ENCODE assay signal across 8 cellular contexts in the genomic region with DNA sequence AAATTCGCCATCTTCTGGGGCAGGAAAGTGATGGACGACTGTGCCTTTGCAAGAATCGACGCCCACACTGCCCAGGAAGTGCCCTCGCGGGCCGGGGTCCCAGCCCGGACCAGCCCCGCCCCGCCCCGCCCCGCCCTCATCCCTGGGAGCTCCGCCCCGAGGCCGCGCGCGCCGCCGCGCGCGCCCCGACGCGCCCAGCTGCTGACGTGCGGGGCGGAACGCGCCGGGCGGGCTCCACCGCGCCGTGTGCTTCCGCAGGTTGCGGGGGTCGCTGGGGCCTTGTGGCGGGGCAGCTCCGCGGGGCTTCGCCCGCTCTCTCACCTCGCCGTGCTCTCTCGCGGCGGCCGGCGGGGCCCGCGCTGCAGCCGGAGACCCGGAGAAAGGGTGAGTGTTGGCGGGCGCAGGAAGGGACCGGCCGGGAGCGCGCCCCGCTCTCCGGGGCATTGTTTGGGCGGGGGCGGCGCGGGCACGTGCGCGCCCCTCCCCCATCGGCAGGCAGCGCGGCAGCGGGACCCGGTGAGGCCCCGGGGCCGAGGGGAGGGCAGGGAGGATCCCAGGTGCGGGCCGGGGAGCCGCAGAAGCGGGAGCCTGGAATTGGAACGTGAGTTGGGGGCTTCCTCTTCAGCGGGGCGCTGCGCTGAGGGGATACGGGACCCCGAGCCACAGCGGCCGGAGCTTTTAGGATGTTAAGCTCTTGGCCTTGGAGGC. TPM values are rescaled to one million over a fixed set of nuclear protein-coding genes. Genes with fewer than 3 reads are reported as not detected.
DNase-seq lines count a peak whose midpoint lies in the region; ATAC-seq and TF ChIP-seq lines count a peak whose summit lies in the region.

A gene (plus strand): TSS at position 188 of the 708 bp plus-strand sequence. CDS start 17,366 bp downstream, outside the sequence.

- H4K5ac ChIP-seq in IMR-90 (ENCODE audit: low read depth, low read length): peak within 1 kb of the TSS; percentile 85

- H3K36me3 ChIP-seq in IMR-90 (ENCODE audit: control insufficient read depth, insufficient read depth, low read length) (peaks cover 3% of the 10 kb centered on the region; the same call in 1 of the 2 replicates), RWPE2 (ENCODE audit: low read depth) (peaks cover 17% of the 10 kb centered on the region), neural cell (ENCODE audit: insufficient read depth, low read length) (peaks cover 6% of the 10 kb centered on the region)

- peaks cover 44% of the 10 kb centered on the region for H3K4me1 Mint-ChIP-seq in stimulated activated naive CD8-positive, alpha-beta T cell treated with anti-CD3 and anti-CD28 coated beads, Interleukin-15, amount 100 ng/mL, for 72 hours

- no peaks in the 10 kb centered on the region for H3K27me3 Mint-ChIP-seq in stimulated activated naive CD8-positive, alpha-beta T cell treated with anti-CD3 and anti-CD28 coated beads, Interleukin-15, amount 100 ng/mL, for 72 hours

- 0% methylated on average over 40 of the region's 89 CpGs; no CpG with 5 or more reads in 1 of the 2 experiments for WGBS in IMR-90 (ENCODE audit: extremely low coverage in 2 of 2, insufficient read length in 1 of 2), 2 experiments

- H3K9me3 ChIP-seq in IMR-90 (ENCODE audit: control insufficient read depth, insufficient read depth, low read length) (no peaks in the 10 kb centered on the region), RWPE2 (ENCODE audit: severe bottlenecking) (no peaks in the 10 kb centered on the region), neural cell (ENCODE audit: low read length) (no peaks in the 10 kb centered on the region)

- peak within 1 kb of the TSS; percentile 87 for H3K14ac ChIP-seq in IMR-90 (replicated peaks; ENCODE audit: low read depth, low read length)

- CTCF ChIA-PET in IMR-90 (lab: Yijun Ruan, JAX): interaction anchor here (0.6 to 1.0 kb wide), 4 partner anchors 16 to 42 kb away, joined by 3 read pairs; no protein-coding TSS in a partner anchor

- TF ChIP-seq POLR2A in IMR-90 (IDR thresholded peaks at IDR 0.05; ENCODE audit: low read depth, low read length): peak; percentile 75; the same call in 1 of the 2 replicates

- no peak within 1 kb of the TSS; the same call in 1 of the 2 replicates for H2BK20ac ChIP-seq in IMR-90 (ENCODE audit: low read depth, low read length)

- H3K27me3 ChIP-seq in IMR-90 (ENCODE audit: control insufficient read depth, insufficient read depth, low read length): no peaks in the 10 kb centered on the region
- no peaks in the 10 kb centered on the region for H3K27me3 ChIP-seq in RWPE2 (ENCODE audit: insufficient read depth, poor library complexity, severe bottlenecking)
- H3K27me3 ChIP-seq in neural cell (ENCODE audit: insufficient read depth, low read depth, low read length): no peaks in the 10 kb centered on the region

- peak within 1 kb of the TSS; percentile 74 for H2BK120ac ChIP-seq in IMR-90 (ENCODE audit: low read depth, low read length)

- peak within 1 kb of the TSS; percentile 99 for H2AK9ac ChIP-seq in IMR-90 (replicated peaks; ENCODE audit: low read depth, low read length, poor library complexity)

- H4K91ac ChIP-seq in IMR-90 (ENCODE audit: insufficient read depth, low read depth, low read length): peak within 1 kb of the TSS; percentile 83

- H3K27ac ChIP-seq in IMR-90 (ENCODE audit: insufficient read depth, low read length): peak within 1 kb of the TSS; percentile 96
- H3K27ac ChIP-seq in RWPE2 (ENCODE audit: poor library complexity, severe bottlenecking): peak within 1 kb of the TSS; percentile 62
- H3K27ac ChIP-seq in neural cell (ENCODE audit: low read length): peak within 1 kb of the TSS; percentile 84

- H3K4me1 ChIP-seq in IMR-90 (ENCODE audit: control insufficient read depth, insufficient read depth, low read length) (peaks cover 2% of the 10 kb centered on the region), RWPE2 (ENCODE audit: insufficient read depth, poor library complexity, severe bottlenecking) (peaks cover 9% of the 10 kb centered on the region)

- peak within 1 kb of the TSS; percentile 97 for H2BK5ac ChIP-seq in IMR-90 (ENCODE audit: low read depth, low read length, poor library complexity, severe bottlenecking)

- H4K8ac ChIP-seq in IMR-90 (ENCODE audit: low read depth in 2 of 2, low read length in 2 of 2): peak within 1 kb of the TSS; percentile 93 to 97

- H2AFZ ChIP-seq in IMR-90 (replicated peaks; ENCODE audit: low read length, poor library complexity): peak within 1 kb of the TSS; percentile 94
- H2AFZ ChIP-seq in neural cell (ENCODE audit: low read depth, low read length): peak within 1 kb of the TSS; percentile 43

- H3K79me2 ChIP-seq in neural cell (replicated peaks; ENCODE audit: insufficient read depth, low read length): peaks cover 49% of the 10 kb centered on the region

- H4K20me1 ChIP-seq in IMR-90 (ENCODE audit: insufficient read depth, low read length): peaks cover 40% of the 10 kb centered on the region
- H4K20me1 ChIP-seq in neural cell (ENCODE audit: insufficient read depth): peaks cover 3% of the 10 kb centered on the region

- POLR2A ChIA-PET in IMR-90 (lab: Charles Lee; ENCODE audit: unreplicated experiment): interaction anchor here (0.5 to 0.7 kb wide), 6 partner anchors 13 to 1088 kb away, joined by 3 to 4 read pairs (median 3); no protein-coding TSS in a partner anchor

- no peaks in the 10 kb centered on the region for H3F3A ChIP-seq in neural cell (ENCODE audit: insufficient read depth, low read length, poor library complexity, severe bottlenecking)

- H3K4me3 ChIP-seq in IMR-90 (ENCODE audit: insufficient read depth, low read depth, low read length) (peak within 1 kb of the TSS; percentile 99), RWPE2 (ENCODE audit: severe bottlenecking) (peak within 1 kb of the TSS; percentile 100), fibroblast of villous mesenchyme (ENCODE audit: low read depth, low read length) (peak within 1 kb of the TSS; percentile 95), neural cell (ENCODE audit: low read length) (peak within 1 kb of the TSS; percentile 77)

- peak; percentile 24 for DNase-seq in DMS79 (lab: John Stamatoyannopoulos, UW)
- DNase-seq in IMR-90: peak; percentile 61
- peak; percentile 52 for DNase-seq in RWPE2 (ENCODE audit: low spot score)
- DNase-seq in activated effector memory CD4-positive, alpha-beta T cell treated with Interleukin-2 at 50 U/mL for 16 hours: peak; percentile 67
- DNase-seq in fibroblast of villous mesenchyme (ENCODE audit: low read depth): peak; percentile 52
- DNase-seq in stimulated activated naive CD8-positive, alpha-beta T cell treated with anti-CD3 and anti-CD28 coated beads, Interleukin-15, amount 100 ng/mL, for 72 hours: peak; percentile 75 to 83

- H3K4me3 Mint-ChIP-seq in stimulated activated naive CD8-positive, alpha-beta T cell treated with anti-CD3 and anti-CD28 coated beads, Interleukin-15, amount 100 ng/mL, for 72 hours: peak within 1 kb of the TSS; percentile 86 to 94

- peak; percentile 76 for TF ChIP-seq EP300 in neural cell (conservative IDR thresholded peaks at IDR 0.05; ENCODE audit: poor library complexity, severe bottlenecking)

- peak within 1 kb of the TSS; percentile 37 to 94 for H3K27ac Mint-ChIP-seq in stimulated activated naive CD8-positive, alpha-beta T cell treated with anti-CD3 and anti-CD28 coated beads, Interleukin-15, amount 100 ng/mL, for 72 hours

- peaks cover 5 to 34% of the 10 kb centered on the region in 2 experiments; a peak in 3 of 4 replicates for H3K79me1 ChIP-seq in IMR-90 (ENCODE audit: low read depth in 1 of 2, low read length in 2 of 2)

- H3K9ac ChIP-seq in IMR-90 (ENCODE audit: low read depth, low read length) (peak within 1 kb of the TSS; percentile 98), neural cell (ENCODE audit: low read length) (peak within 1 kb of the TSS; percentile 88)

- in situ Hi-C loops in IMR-90 (cut with MboI; ENCODE audit: low sequenced_read_pairs): no loop called here

- peak within 1 kb of the TSS; percentile 88 for H3K4ac ChIP-seq in IMR-90 (ENCODE audit: low read depth, low read length)

- peak within 1 kb of the TSS; percentile 57; the same call in 2 of the 3 replicates for H2BK15ac ChIP-seq in IMR-90 (ENCODE audit: low read depth, low read length)

- peaks cover 4% of the 10 kb centered on the region for H3K9me1 ChIP-seq in IMR-90 (ENCODE audit: insufficient read depth, low read length)

- dilution Hi-C loops in IMR-90 (cut with HindIII; ENCODE audit: low sequenced_read_pairs, unreplicated experiment): no loop called here

- H2AK5ac ChIP-seq in IMR-90 (ENCODE audit: low read depth, low read length): peak within 1 kb of the TSS; percentile 89

- H3K23ac ChIP-seq in IMR-90 (ENCODE audit: low read depth, low read length): peak within 1 kb of the TSS; percentile 87

- no TSS peak for BruUV-seq in IMR-90 (replicated peaks; lab: Mats Ljungman, UMichigan)

- peak within 1 kb of the TSS; percentile 83 for H3K18ac ChIP-seq in IMR-90 (ENCODE audit: low read depth, low read length)

- ATAC-seq in GM21528 (IDR thresholded peaks at IDR 0.05; ENCODE audit: low FRiP score, unreplicated experiment): peak; percentile 83
- peak; percentile 90 for ATAC-seq in IMR-90 (ENCODE audit: low read depth)
- peak; percentile 57 for ATAC-seq in RWPE2 (ENCODE audit: low read depth)
- ATAC-seq in stimulated activated naive CD8-positive, alpha-beta T cell treated with anti-CD3 and anti-CD28 coated beads, Interleukin-15, amount 100 ng/mL, for 72 hours: peak; percentile 90

- H3K9me3 Mint-ChIP-seq in stimulated activated naive CD8-positive, alpha-beta T cell treated with anti-CD3 and anti-CD28 coated beads, Interleukin-15, amount 100 ng/mL, for 72 hours: no peaks in the 10 kb centered on the region

- TF ChIP-seq RAD21 in IMR-90 (IDR thresholded peaks at IDR 0.05; ENCODE audit: low read length) (no peak), neural cell (conservative IDR thresholded peaks at IDR 0.05) (no peak)

- H3K56ac ChIP-seq in IMR-90 (ENCODE audit: extremely low read depth, insufficient read depth, low read length): peak within 1 kb of the TSS; percentile 81

- no peaks in the 10 kb centered on the region for H3K9me2 ChIP-seq in neural cell (ENCODE audit: insufficient read depth, low read length)

- TF ChIP-seq CTCF in IMR-90 (conservative IDR thresholded peaks at IDR 0.05; ENCODE audit: low read depth, low read length) (no peak), RWPE2 (IDR thresholded peaks at IDR 0.05; ENCODE audit: poor library complexity, severe bottlenecking) (no peak), fibroblast of villous mesenchyme (IDR thresholded peaks at IDR 0.05; ENCODE audit: insufficient read depth, low read depth, low read length) (no peak), neural cell (IDR thresholded peaks at IDR 0.05; ENCODE audit: poor library complexity, severe bottlenecking) (no peak)

- intact Hi-C loops in IMR-90 (cut with micrococcal nuclease): loop anchor here (2.0 kb wide), 2 partner anchors 33 to 63 kb away; a partner anchor contains a TSS

- H3K4me2 ChIP-seq in IMR-90 (ENCODE audit: low read depth, low read length): peak within 1 kb of the TSS; percentile 80
- H3K4me2 ChIP-seq in neural cell (ENCODE audit: low read length): peak within 1 kb of the TSS; percentile 81

RNA-seq across cellular contexts. Expression of the gene that starts here (rescaled TPM):
- 43.0 and 45.0 TPM in 2 replicates for total RNA-seq in IMR-90 (2012; rRNA removed)
- 30.1 and 32.0 TPM in 2 replicates for polyA plus RNA-seq in IMR-90 (2012; rRNA removed)
- 15.6 and 18.5 TPM in 2 replicates for polyA plus RNA-seq in IMR-90 (2012; cell fraction: cytosol; rRNA removed)
- polyA plus RNA-seq in IMR-90 (2012; cell fraction: nucleus; rRNA removed; ENCODE audit: low replicate concordance): 45.8 and 75.8 TPM in 2 replicates
- total RNA-seq in fibroblast of villous mesenchyme: 29.6 and 57.0 TPM in 2 replicates
- polyA plus RNA-seq in neural cell: 46.1 and 46.2 TPM in 2 replicates
- polyA minus RNA-seq in neural cell: 67.8 and 79.1 TPM in 2 replicates

Comparison
In these comparisons a context has a peak if more than half of its experiments do, and no peak if none do; other contexts are left out.
1. Peak in every context shown above with its lines: DNase-seq, ATAC-seq, H3K4me3 ChIP-seq and H3K27ac ChIP-seq.
2. DNase-seq: peak in every context shown above with its lines; median percentile 79 in stimulated activated naive CD8-positive, alpha-beta T cell treated with anti-CD3 and anti-CD28 coated beads, Interleukin-15, amount 100 ng/mL, for 72 hours; 67 in activated effector memory CD4-positive, alpha-beta T cell treated with Interleukin-2 at 50 U/mL for 16 hours; 61 in IMR-90; 52 in RWPE2; 52 in fibroblast of villous mesenchyme; 24 in DMS79.